9 cellular contexts compared by ENCODE assay signal in the genomic region with DNA sequence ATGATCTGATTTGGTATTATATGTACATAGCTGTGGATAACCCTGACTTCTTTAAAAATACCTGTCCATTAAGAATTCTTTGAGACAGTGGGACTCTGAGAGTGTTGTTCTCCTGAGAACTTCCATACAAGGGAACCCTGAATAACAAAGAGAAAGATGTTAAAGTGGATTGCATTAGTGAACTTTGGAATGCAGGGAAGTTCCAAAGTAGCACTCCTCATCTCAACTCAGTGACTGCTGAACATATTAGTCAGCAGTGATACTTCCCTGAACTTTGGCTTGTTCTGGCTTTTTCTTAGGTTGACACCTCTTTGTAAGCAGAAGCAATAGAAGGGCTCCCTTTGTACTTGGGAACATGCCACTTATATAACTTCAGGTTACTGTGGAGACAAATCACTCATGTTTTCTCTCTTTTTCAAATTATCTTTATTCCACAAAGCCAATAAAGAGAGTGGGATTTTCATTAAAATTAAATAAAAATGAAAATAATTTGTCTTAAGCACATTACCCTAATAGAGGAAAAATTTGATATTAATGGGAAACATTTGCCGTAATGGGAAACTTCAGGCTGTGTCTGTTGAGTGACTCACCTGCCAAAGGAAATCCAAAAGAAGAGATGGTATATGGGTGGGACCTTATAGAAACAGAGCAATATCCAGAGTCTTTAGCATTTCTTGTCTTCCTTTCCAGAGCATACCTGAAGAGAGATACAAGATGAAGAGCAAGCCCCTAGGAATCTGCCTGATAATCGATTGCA.
DNase-seq lines count a peak whose midpoint lies in the region; ATAC-seq and TF ChIP-seq lines count a peak whose summit lies in the region.
"Had no signal": no experiment of that assay in that cellular context is flagged by ENCODE, and none has a peak within 500 bp of the region (broad histone marks: within the 10 kb centered on the region; RNA-seq: fewer than 3 reads in every experiment).

No MANE protein-coding gene starts in this region.

- no peaks in the 10 kb centered on the region for H3K9me3 Mint-ChIP-seq in T-helper 1 cell treated with Interleukin-12 subunit alpha and Interleukin-12 subunit beta and Interleukin-4 antibody, amounts not matched to agents 30 μg/mL and 1 μg/mL, for 36 hours

- no peaks in the 10 kb centered on the region for H3K9me3 ChIP-seq in stomach smooth muscle (ENCODE audit: control insufficient read depth in 2 of 2, low read length in 2 of 2)

- no peaks in the 10 kb centered on the region for H3K27me3 ChIP-seq in brain microvascular endothelial cell (replicated peaks)
- H3K27me3 ChIP-seq in layer of hippocampus (ENCODE audit: control insufficient read depth, insufficient read depth, low read length), result no peaks in the 10 kb centered on the region
- no peaks in the 10 kb centered on the region for H3K27me3 ChIP-seq in stomach smooth muscle (ENCODE audit: control insufficient read depth in 1 of 2, insufficient read depth in 2 of 2, low read length in 2 of 2)

- no peak overlapping the region for H3K4me3 Mint-ChIP-seq in T-helper 1 cell treated with Interleukin-12 subunit alpha and Interleukin-12 subunit beta and Interleukin-4 antibody, amounts not matched to agents 30 μg/mL and 1 μg/mL, for 36 hours

- peak overlapping the region; percentile 98 for H3K27ac ChIP-seq in brain microvascular endothelial cell
- H3K27ac ChIP-seq in layer of hippocampus (ENCODE audit: low read depth, low read length), result peak overlapping the region; percentile 33
- H3K27ac ChIP-seq in stomach smooth muscle (ENCODE audit: low read length), result peak overlapping the region; percentile 72

- H3K4me3 ChIP-seq in brain microvascular endothelial cell (ENCODE audit: low read depth, low read length), result no peak overlapping the region
- H3K4me3 ChIP-seq in stomach smooth muscle (ENCODE audit: low read length in 2 of 2), result no peak overlapping the region

- ATAC-seq in GM21360 (IDR thresholded peaks at IDR 0.05; ENCODE audit: unreplicated experiment), result no peak

- H3K36me3 ChIP-seq in brain microvascular endothelial cell (replicated peaks) (peaks cover 35% of the 10 kb centered on the region), stomach smooth muscle (ENCODE audit: control insufficient read depth in 2 of 2, insufficient read depth in 2 of 2, low read length in 2 of 2) (peaks cover 28 to 36% of the 10 kb centered on the region in 2 donors)

- DNase-seq in T-helper 1 cell (no peak), brain microvascular endothelial cell (peak; percentile 90), activated gamma-delta T cell (lab: John Stamatoyannopoulos, UW) (no peak)
- no peak for DNase-seq in stimulated activated CD4-positive, alpha-beta T cell treated with anti-CD3 and anti-CD28 coated beads, Interleukin-2, amount 100 ng/mL, for 24 hours
- DNase-seq: activated CD4-positive, alpha-beta T cell treated with anti-CD3 and anti-CD28 coated beads for 1 hour had no signal

- in situ Hi-C loops in brain microvascular endothelial cell (cut with HindIII; ENCODE audit: low pct_ligation_motif_present, low sequenced_read_pairs), result no loop called here

- H3K36me3 Mint-ChIP-seq in T-helper 1 cell treated with Interleukin-12 subunit alpha and Interleukin-12 subunit beta and Interleukin-4 antibody, amounts not matched to agents 30 μg/mL and 1 μg/mL, for 36 hours (ENCODE audit: low read depth), result peaks cover 56% of the 10 kb centered on the region

- H3K27me3 Mint-ChIP-seq in T-helper 1 cell treated with Interleukin-12 subunit alpha and Interleukin-12 subunit beta and Interleukin-4 antibody, amounts not matched to agents 30 μg/mL and 1 μg/mL, for 36 hours (ENCODE audit: low read depth), result no peaks in the 10 kb centered on the region

- peaks cover 33% of the 10 kb centered on the region for H3K4me1 Mint-ChIP-seq in T-helper 1 cell treated with Interleukin-12 subunit alpha and Interleukin-12 subunit beta and Interleukin-4 antibody, amounts not matched to agents 30 μg/mL and 1 μg/mL, for 36 hours (ENCODE audit: low read depth)

- no peak for TF ChIP-seq CTCF in brain microvascular endothelial cell (IDR thresholded peaks at IDR 0.05; ENCODE audit: low read depth, low read length, missing control alignments)

- H3K27ac Mint-ChIP-seq in T-helper 1 cell treated with Interleukin-12 subunit alpha and Interleukin-12 subunit beta and Interleukin-4 antibody, amounts not matched to agents 30 μg/mL and 1 μg/mL, for 36 hours, result peak overlapping the region; percentile 67

- H3K9ac ChIP-seq in stomach smooth muscle (ENCODE audit: low read length in 2 of 2), result peak overlapping the region in 1 of 2 donors; percentile 35

- peaks cover 13% of the 10 kb centered on the region for H3K4me1 ChIP-seq in stomach smooth muscle (ENCODE audit: control insufficient read depth, insufficient read depth, low read length)

Comparison
In these comparisons a context has a peak if more than half of its experiments do, and no peak if none do; other contexts are left out.
1. H3K27ac ChIP-seq: peak in every context shown above with its lines; median percentile 98 in brain microvascular endothelial cell; 72 in stomach smooth muscle; 33 in layer of hippocampus.